In genomic region chr3:12117473-12117872, GRCh38 we compare ENCODE assay signal across 24 cellular contexts. TPM values are rescaled to one million over a fixed set of nuclear protein-coding genes. Genes with fewer than 3 reads are reported as not detected.
"Had no signal": no experiment of that assay in that cellular context is flagged by ENCODE, and none has a peak within 500 bp of the region (broad histone marks: within the 10 kb centered on the region; RNA-seq: fewer than 3 reads in every experiment).

No MANE protein-coding gene starts in this region.

- H3K27ac Mint-ChIP-seq: immature natural killer cell; memory B cell; naive thymus-derived CD8-positive, alpha-beta T cell; nephron; stimulated activated naive B cell treated with anti-CD40 and anti-IgM and Interleukin-4, amounts not matched to agents 10 μg/mL and 1 μg/mL and 100 μg/mL, for 72 hours had no signal

- ATAC-seq: heart left ventricle; naive thymus-derived CD8-positive, alpha-beta T cell; psoas muscle; stimulated activated naive B cell treated with anti-CD40 and anti-IgM and Interleukin-4, amounts not matched to agents 10 μg/mL and 1 μg/mL and 100 μg/mL, for 72 hours; stimulated activated naive CD8-positive, alpha-beta T cell treated with anti-CD3 and anti-CD28 coated beads, Interleukin-15, Interleukin-2, amounts not matched to agents 100 U/mL and 50 U/mL, for 24 hours; upper lobe of right lung had no signal

- H3K4me1 Mint-ChIP-seq: immature natural killer cell, nephron, neural crest cell had no signal

- H3K9me3 ChIP-seq: heart left ventricle, left ventricle myocardium inferior, psoas muscle, right atrium auricular region, right lobe of liver, stomach, suprapubic skin, thoracic aorta, tibial artery, upper lobe of right lung had no signal

- H3K4me3 Mint-ChIP-seq: immature natural killer cell; memory B cell; naive thymus-derived CD8-positive, alpha-beta T cell; nephron; neural crest cell; stimulated activated naive B cell treated with anti-CD40 and anti-IgM and Interleukin-4, amounts not matched to agents 10 μg/mL and 1 μg/mL and 100 μg/mL, for 72 hours had no signal

- H3K36me3 Mint-ChIP-seq: immature natural killer cell; memory B cell; naive thymus-derived CD8-positive, alpha-beta T cell; stimulated activated naive B cell treated with anti-CD40 and anti-IgM and Interleukin-4, amounts not matched to agents 10 μg/mL and 1 μg/mL and 100 μg/mL, for 72 hours had no signal

- H3K9me3 Mint-ChIP-seq: immature natural killer cell; nephron; stimulated activated naive B cell treated with anti-CD40 and anti-IgM and Interleukin-4, amounts not matched to agents 10 μg/mL and 1 μg/mL and 100 μg/mL, for 72 hours had no signal

- DNase-seq: heart left ventricle; hypothalamus; immature natural killer cell; islet precursor cell; left ventricle myocardium inferior; midbrain; naive thymus-derived CD8-positive, alpha-beta T cell; nucleus accumbens; psoas muscle; right lobe of liver; stimulated activated CD4-positive, alpha-beta T cell treated with anti-CD3 and anti-CD28 coated beads, Interleukin-1b, Interleukin-23, amount 100 ng/mL, for 48 hours; stimulated activated CD4-positive, alpha-beta T cell treated with anti-CD3 and anti-CD28 coated beads, Interleukin-2, amount 100 ng/mL, for 48 hours; stimulated activated naive B cell treated with anti-CD40 and anti-IgM and Interleukin-4, amounts not matched to agents 10 μg/mL and 1 μg/mL and 100 μg/mL, for 72 hours; stimulated activated naive CD8-positive, alpha-beta T cell treated with anti-CD3 and anti-CD28 coated beads, Interleukin-15, Interleukin-2, amounts not matched to agents 100 U/mL and 50 U/mL, for 24 hours; stomach; tibial artery; trophoblast cell; upper lobe of right lung had no signal

RNA-seq across cellular contexts. Expression of gene TIMP4, which starts 41.2 kb away (rescaled TPM):
- total RNA-seq: naive thymus-derived CD8-positive, alpha-beta T cell had no signal
